Comparison of ENCODE assay signal across 17 cellular contexts in genomic region chr4:30269850-30270249, GRCh38.
DNase-seq lines count a peak whose midpoint lies in the region; ATAC-seq and TF ChIP-seq lines count a peak whose summit lies in the region.
"Had no signal": no experiment of that assay in that cellular context is flagged by ENCODE, and none has a peak within 500 bp of the region (broad histone marks: within the 10 kb centered on the region; RNA-seq: fewer than 3 reads in every experiment).

No MANE protein-coding gene starts in this region.

- no peaks in the 10 kb centered on the region for H3K4me1 ChIP-seq in A673 (ENCODE audit: insufficient read depth, low read length, poor library complexity, severe bottlenecking)
- H3K4me1 ChIP-seq in foreskin keratinocyte, result no peaks in the 10 kb centered on the region
- H3K4me1 ChIP-seq: left ventricle myocardium inferior, uterus had no signal

- TF ChIP-seq CTCF in A673 (conservative IDR thresholded peaks at IDR 0.05; ENCODE audit: low read depth, low read length) (peak; percentile 56), HFFc6 (IDR thresholded peaks at IDR 0.05) (peak; percentile 49), foreskin keratinocyte (conservative IDR thresholded peaks at IDR 0.05) (peak; percentile 60)

- H3K4me1 Mint-ChIP-seq in HFFc6 (ENCODE audit: low read depth), result no peaks in the 10 kb centered on the region
- no peaks in the 10 kb centered on the region for H3K4me1 Mint-ChIP-seq in stimulated activated memory B cell treated with anti-CD40 and anti-IgM and Interleukin-4, amounts not matched to agents 10 μg/mL and 1 μg/mL and 100 μg/mL, for 72 hours
- H3K4me1 Mint-ChIP-seq: B cell had no signal

- H3K27ac Mint-ChIP-seq in HFFc6, result no peak overlapping the region
- no peak overlapping the region for H3K27ac Mint-ChIP-seq in stimulated activated memory B cell treated with anti-CD40 and anti-IgM and Interleukin-4, amounts not matched to agents 10 μg/mL and 1 μg/mL and 100 μg/mL, for 72 hours
- H3K27ac Mint-ChIP-seq: B cell had no signal

- POLR2A ChIA-PET in A673 (lab: Charles Lee; ENCODE audit: low non-redundant PET), result no interaction called here

- no peak overlapping the region for H3K4me3 ChIP-seq in A673 (ENCODE audit: low read depth, low read length, poor library complexity, severe bottlenecking)
- H3K4me3 ChIP-seq: left ventricle myocardium inferior, uterus had no signal

- DNase-seq in A673 (ENCODE audit: low spot score) (peak; percentile 27), HFFc6 (no peak), SK-N-DZ (ENCODE audit: low spot score) (peak; percentile 7), foreskin keratinocyte (peak in 1 of 2 donors; percentile 15), NCI-H1092 (lab: John Stamatoyannopoulos, UW) (no peak), NOMO-1 treated with dmso at 0.1 percent for 144 hours (lab: John Stamatoyannopoulos, UW; ENCODE audit: unreplicated experiment) (no peak)
- DNase-seq: GDM1; left ventricle myocardium inferior; NCI-H1436; occipital lobe; OCI-M1; stimulated activated CD8-positive, alpha-beta memory T cell treated with anti-CD3 and anti-CD28 coated beads, Interleukin-4, amount 100 ng/mL, for 48 hours; T1000; uterus had no signal

- CTCF ChIA-PET in A673 (lab: Charles Lee), result no interaction called here

- H3K27ac ChIP-seq in A673 (ENCODE audit: low read depth, low read length, poor library complexity, severe bottlenecking) (no peak overlapping the region), foreskin keratinocyte (no peak overlapping the region)
- H3K27ac ChIP-seq: left ventricle myocardium inferior, uterus had no signal

- no peaks in the 10 kb centered on the region for H3K36me3 Mint-ChIP-seq in HFFc6 (ENCODE audit: low read depth)
- no peaks in the 10 kb centered on the region for H3K36me3 Mint-ChIP-seq in stimulated activated memory B cell treated with anti-CD40 and anti-IgM and Interleukin-4, amounts not matched to agents 10 μg/mL and 1 μg/mL and 100 μg/mL, for 72 hours

- no peaks in the 10 kb centered on the region for H3K27me3 ChIP-seq in A673 (replicated peaks; ENCODE audit: insufficient read depth, low read depth, low read length, poor library complexity)
- H3K27me3 ChIP-seq in foreskin keratinocyte, result no peaks in the 10 kb centered on the region
- H3K27me3 ChIP-seq: uterus had no signal

- ATAC-seq in foreskin keratinocyte, result peak; percentile 59
- ATAC-seq in stimulated activated memory B cell treated with anti-CD40 and anti-IgM and Interleukin-4, amounts not matched to agents 10 μg/mL and 1 μg/mL and 100 μg/mL, for 72 hours, result no peak
- no peak for ATAC-seq in HG03196 (IDR thresholded peaks at IDR 0.05; ENCODE audit: unreplicated experiment)

- no TSS peak for BruUV-seq in A673 (replicated peaks; lab: Mats Ljungman, UMichigan)

- H3K36me3 ChIP-seq in A673 (ENCODE audit: insufficient read depth, low read length, poor library complexity, severe bottlenecking), result no peaks in the 10 kb centered on the region
- H3K36me3 ChIP-seq: left ventricle myocardium inferior, uterus had no signal

- peaks cover 19% of the 10 kb centered on the region for H3K9me3 Mint-ChIP-seq in HFFc6
- H3K9me3 Mint-ChIP-seq in stimulated activated memory B cell treated with anti-CD40 and anti-IgM and Interleukin-4, amounts not matched to agents 10 μg/mL and 1 μg/mL and 100 μg/mL, for 72 hours, result peaks cover 12% of the 10 kb centered on the region

- H3K4me3 Mint-ChIP-seq in HFFc6, result no peak overlapping the region
- H3K4me3 Mint-ChIP-seq in stimulated activated memory B cell treated with anti-CD40 and anti-IgM and Interleukin-4, amounts not matched to agents 10 μg/mL and 1 μg/mL and 100 μg/mL, for 72 hours, result no peak overlapping the region
- H3K4me3 Mint-ChIP-seq: B cell had no signal

- intact Hi-C loops in A673 (cut with micrococcal nuclease; ENCODE audit: unreplicated experiment), result no loop called here

- H3K27me3 Mint-ChIP-seq in HFFc6 (ENCODE audit: insufficient read depth), result peaks cover 2% of the 10 kb centered on the region; the same call in 1 of the 2 replicates
- H3K27me3 Mint-ChIP-seq in stimulated activated memory B cell treated with anti-CD40 and anti-IgM and Interleukin-4, amounts not matched to agents 10 μg/mL and 1 μg/mL and 100 μg/mL, for 72 hours, result no peaks in the 10 kb centered on the region
- H3K27me3 Mint-ChIP-seq: B cell had no signal

- peaks cover 10% of the 10 kb centered on the region for H3K9me3 ChIP-seq in A673 (ENCODE audit: low read depth, low read length, poor library complexity, severe bottlenecking)

Comparison
In these comparisons a context has a peak if more than half of its experiments do, and no peak if none do; other contexts are left out.
1. DNase-seq: peak in A673 (single experiment) and SK-N-DZ (single experiment); none in HFFc6 (single experiment), NCI-H1092 (single experiment) and NOMO-1 treated with dmso at 0.1 percent for 144 hours (single experiment).
2. Peak in every context shown above with its lines, with median percentiles within 50 percentile points of each other: CTCF ChIP-seq.